1 cellular context compared by ENCODE assay signal in the genomic region with DNA sequence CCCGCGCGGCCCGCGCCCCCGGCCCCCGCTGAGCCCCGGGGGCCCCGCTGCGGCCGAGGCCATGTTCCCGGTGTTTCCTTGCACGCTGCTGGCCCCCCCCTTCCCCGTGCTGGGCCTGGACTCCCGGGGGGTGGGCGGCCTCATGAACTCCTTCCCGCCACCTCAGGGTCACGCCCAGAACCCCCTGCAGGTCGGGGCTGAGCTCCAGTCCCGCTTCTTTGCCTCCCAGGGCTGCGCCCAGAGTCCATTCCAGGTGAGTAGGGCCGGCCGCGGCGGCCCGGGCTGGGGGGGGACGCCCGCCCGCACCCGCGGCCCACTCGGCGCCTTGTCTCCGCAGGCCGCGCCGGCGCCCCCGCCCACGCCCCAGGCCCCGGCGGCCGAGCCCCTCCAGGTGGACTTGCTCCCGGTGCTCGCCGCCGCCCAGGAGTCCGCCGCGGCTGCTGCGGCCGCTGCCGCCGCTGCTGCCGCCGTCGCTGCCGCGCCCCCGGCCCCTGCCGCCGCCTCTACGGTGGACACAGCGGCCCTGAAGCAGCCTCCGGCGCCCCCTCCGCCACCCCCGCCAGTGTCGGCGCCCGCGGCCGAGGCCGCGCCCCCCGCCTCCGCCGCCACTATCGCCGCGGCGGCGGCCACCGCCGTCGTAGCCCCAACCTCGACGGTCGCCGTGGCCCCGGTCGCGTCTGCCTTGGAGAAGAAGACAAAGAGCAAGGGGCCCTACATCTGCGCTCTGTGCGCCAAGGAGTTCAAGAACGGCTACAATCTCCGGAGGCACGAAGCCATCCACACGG.
TF ChIP-seq lines count a peak whose summit lies in the region.

No MANE protein-coding gene starts in this region.

TF ChIP-seq in A549, 52 proteins besides CTCF, POLR2A, EP300 and RAD21 (continued from another document):
- TF ChIP-seq KDM1A (IDR thresholded peaks at IDR 0.05; ENCODE audit: low read depth) (no peak), CEBPB (IDR thresholded peaks at IDR 0.05) (no peak), REST (IDR thresholded peaks at IDR 0.05) (no peak), BCL3 (IDR thresholded peaks at IDR 0.05) (peak; percentile 26; the same call in 1 of the 3 replicates)
- TF ChIP-seq, protein P1, sequence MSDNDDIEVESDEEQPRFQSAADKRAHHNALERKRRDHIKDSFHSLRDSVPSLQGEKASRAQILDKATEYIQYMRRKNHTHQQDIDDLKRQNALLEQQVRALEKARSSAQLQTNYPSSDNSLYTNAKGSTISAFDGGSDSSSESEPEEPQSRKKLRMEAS (IDR thresholded peaks at IDR 0.05): peak; percentile 74
- TF ChIP-seq, protein P2, sequence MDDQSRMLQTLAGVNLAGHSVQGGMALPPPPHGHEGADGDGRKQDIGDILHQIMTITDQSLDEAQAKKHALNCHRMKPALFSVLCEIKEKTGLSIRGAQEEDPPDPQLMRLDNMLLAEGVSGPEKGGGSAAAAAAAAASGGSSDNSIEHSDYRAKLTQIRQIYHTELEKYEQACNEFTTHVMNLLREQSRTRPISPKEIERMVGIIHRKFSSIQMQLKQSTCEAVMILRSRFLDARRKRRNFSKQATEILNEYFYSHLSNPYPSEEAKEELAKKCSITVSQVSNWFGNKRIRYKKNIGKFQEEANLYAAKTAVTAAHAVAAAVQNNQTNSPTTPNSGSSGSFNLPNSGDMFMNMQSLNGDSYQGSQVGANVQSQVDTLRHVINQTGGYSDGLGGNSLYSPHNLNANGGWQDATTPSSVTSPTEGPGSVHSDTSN (IDR thresholded peaks at IDR 0.05): 0 out of 2 replicates have a peak, but pooled peaks have one; percentile 22
- TF ChIP-seq, protein P3, sequence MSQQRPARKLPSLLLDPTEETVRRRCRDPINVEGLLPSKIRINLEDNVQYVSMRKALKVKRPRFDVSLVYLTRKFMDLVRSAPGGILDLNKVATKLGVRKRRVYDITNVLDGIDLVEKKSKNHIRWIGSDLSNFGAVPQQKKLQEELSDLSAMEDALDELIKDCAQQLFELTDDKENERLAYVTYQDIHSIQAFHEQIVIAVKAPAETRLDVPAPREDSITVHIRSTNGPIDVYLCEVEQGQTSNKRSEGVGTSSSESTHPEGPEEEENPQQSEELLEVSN (IDR thresholded peaks at IDR 0.05; ENCODE audit: borderline replicate concordance, low read depth): peak; percentile 73
TF ChIP-seq in A549: peak in this region for 4.
